ENCODE assay signal across 1 cellular context in the genomic region with DNA sequence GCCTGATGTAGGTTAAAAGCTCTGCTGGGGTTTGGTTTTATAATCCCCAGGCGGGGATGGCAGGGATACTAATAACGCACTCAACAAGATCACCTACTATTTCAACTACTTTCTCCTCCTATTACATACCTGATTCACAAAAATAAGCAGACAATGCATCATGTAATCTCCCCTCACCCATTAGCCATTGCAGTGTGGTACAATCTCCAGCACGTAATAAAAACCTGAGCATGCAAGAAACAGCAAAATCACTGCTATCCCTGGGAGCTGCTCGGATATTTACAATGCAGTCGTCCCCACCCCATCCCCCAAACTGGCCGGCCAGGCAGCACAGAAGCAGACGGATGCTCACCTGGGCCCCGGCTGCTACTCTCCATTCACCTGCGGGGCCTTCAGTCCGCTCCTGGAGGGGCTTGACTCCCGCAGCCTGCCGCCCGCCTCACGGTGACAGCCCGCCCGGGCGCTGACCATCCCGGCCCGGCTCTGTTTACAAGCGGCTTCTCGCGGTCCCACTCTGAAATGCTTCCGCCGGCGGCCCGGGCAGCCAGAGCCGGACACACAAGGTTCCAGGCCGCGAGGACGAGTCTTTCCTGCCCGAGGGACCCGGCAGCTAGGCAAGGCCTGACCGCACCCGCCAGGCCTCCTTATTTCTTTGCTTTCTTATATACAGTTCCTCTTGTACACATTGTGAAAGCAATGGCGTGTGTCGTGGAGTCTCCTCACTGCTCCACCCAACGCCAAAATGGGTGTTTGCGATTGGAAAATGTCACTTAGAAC.
A peak's percentile ranks its signal among the peaks of the same experiment; 100 is the strongest.
TF ChIP-seq lines count a peak whose summit lies in the region.

A gene with protein sequence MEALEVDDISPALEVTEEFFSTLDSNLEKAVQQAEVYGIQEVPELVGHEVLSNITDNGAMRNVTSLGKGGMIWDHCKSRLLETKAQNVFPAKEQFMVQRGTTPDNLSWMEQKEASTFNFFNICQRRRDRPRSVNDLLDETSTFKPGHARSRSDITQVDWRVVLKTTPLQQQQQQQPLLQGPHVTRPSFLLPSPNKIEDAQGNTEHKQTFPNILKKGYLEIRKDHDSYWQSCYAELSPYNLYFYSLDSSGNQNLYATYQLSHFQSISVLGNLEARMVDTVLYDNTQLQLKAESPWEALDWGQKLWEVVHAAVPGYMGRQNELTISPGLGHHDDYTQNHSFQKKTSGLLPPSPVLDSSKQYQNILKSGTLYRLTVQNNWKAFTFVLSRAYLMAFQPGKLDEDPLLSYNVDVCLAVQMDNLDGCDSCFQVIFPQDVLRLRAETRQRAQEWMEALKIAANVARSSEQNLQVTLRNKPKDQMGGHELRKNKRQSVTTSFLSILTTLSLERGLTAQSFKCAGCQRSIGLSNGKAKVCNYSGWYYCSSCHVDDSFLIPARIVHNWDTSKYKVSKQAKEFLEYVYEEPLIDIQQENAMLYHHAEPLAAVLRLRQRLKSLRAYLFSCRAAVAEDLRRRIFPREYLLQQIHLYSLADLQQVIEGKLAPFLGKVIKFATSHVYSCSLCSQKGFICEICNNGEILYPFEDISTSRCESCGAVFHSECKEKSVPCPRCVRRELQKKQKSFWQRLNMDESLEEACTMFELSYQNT (minus strand): TSS at position 491 of the 777 bp plus-strand sequence. CDS start 23,888 bp downstream, outside the sequence.

TF ChIP-seq in HepG2, 621 proteins besides CTCF, POLR2A, EP300 and RAD21 (continued from another document and continues in another):
- TF ChIP-seq, protein P1, sequence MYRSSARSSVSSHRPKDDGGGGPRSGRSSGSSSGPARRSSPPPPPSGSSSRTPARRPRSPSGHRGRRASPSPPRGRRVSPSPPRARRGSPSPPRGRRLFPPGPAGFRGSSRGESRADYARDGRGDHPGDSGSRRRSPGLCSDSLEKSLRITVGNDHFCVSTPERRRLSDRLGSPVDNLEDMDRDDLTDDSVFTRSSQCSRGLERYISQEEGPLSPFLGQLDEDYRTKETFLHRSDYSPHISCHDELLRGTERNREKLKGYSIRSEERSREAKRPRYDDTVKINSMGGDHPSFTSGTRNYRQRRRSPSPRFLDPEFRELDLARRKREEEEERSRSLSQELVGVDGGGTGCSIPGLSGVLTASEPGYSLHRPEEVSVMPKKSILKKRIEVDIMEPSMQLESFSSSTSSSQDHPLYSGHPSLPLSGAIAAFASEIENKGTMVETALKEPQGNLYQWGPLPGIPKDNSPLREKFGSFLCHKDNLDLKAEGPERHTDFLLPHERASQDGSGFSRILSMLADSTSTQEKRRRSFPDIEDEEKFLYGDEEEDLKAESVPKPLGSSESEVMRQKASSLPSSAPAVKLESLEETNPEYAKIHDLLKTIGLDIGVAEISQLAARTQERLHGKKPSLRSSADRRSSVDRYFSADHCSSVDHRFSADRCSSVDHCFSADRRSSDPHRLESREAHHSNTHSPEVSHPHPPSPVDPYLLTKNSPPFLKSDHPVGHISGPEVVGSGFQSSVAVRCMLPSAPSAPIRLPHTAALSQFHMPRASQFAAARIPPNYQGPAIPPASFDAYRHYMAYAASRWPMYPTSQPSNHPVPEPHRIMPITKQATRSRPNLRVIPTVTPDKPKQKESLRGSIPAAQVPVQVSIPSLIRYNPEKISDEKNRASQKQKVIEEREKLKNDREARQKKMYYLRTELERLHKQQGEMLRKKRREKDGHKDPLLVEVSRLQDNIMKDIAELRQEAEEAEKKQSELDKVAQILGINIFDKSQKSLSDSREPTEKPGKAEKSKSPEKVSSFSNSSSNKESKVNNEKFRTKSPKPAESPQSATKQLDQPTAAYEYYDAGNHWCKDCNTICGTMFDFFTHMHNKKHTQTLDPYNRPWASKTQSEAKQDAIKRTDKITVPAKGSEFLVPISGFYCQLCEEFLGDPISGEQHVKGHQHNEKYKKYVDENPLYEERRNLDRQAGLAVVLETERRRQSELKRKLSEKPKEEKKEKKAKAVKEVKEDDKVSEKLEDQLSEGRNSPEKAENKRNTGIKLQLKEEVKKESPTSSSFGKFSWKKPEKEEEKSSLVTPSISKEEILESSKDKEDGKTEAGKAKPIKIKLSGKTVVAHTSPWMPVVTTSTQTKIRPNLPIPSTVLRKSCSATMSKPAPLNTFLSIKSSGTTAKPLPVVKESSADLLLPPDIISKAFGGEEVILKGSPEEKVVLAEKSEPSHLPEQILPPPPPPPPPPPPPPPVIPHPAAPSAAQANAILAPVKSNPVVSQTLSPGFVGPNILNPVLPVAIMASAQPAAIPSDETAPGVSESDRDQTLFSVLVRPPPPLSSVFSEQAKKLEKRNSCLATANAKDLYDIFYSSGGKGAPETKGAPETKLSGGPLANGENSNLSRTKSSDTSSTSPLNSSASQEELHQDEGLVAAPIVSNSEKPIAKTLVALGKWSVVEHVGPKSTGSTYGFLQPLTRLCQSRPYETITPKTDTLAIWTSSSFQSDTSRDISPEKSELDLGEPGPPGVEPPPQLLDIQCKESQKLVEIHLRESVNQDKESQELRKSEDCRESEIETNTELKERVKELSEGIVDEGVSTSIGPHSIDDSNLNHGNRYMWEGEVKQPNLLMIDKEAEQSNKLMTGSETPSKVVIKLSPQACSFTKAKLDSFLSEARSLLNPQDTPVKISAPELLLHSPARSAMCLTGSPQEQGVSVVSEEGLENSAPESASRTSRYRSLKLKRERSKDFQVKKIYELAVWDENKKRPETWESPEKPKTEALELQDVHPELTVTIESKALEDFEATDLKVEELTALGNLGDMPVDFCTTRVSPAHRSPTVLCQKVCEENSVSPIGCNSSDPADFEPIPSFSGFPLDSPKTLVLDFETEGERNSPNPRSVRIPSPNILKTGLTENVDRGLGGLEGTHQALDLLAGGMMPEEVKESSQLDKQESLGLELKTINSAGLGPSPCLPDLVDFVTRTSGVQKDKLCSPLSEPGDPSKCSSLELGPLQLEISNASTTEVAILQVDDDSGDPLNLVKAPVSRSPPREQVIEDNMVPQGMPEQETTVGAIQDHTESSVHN (CRISPR knock-in tag; IDR thresholded peaks at IDR 0.05), result peak; percentile 98
- TF ChIP-seq, protein P2, sequence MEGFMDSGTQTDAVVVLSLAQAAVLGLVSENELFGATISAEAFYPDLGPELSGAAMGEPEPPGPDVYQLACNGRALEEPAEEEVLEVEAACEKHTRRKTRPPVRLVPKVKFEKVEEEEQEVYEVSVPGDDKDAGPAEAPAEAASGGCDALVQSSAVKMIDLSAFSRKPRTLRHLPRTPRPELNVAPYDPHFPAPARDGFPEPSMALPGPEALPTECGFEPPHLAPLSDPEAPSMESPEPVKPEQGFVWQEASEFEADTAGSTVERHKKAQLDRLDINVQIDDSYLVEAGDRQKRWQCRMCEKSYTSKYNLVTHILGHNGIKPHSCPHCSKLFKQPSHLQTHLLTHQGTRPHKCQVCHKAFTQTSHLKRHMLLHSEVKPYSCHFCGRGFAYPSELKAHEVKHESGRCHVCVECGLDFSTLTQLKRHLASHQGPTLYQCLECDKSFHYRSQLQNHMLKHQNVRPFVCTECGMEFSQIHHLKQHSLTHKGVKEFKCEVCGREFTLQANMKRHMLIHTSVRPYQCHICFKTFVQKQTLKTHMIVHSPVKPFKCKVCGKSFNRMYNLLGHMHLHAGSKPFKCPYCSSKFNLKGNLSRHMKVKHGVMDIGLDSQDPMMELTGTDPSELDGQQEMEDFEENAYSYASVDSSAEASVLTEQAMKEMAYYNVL (CRISPR knock-in tag; IDR thresholded peaks at IDR 0.05; ENCODE audit: borderline replicate concordance), result peak; percentile 93
- peak; percentile 60; the same call in 1 of the 2 replicates for TF ChIP-seq DR1 (CRISPR knock-in tag; IDR thresholded peaks at IDR 0.05)
- peak; percentile 66; the same call in 1 of the 2 replicates for TF ChIP-seq MAZ (IDR thresholded peaks at IDR 0.05; ENCODE audit: borderline replicate concordance, low read depth, low read length)
- peak; percentile 86 for TF ChIP-seq MAZ (CRISPR knock-in tag; IDR thresholded peaks at IDR 0.05; ENCODE audit: low read depth)
- TF ChIP-seq NFE2L2 (IDR thresholded peaks at IDR 0.05; ENCODE audit: low read length), result no peak
- TF ChIP-seq SRSF9 (IDR thresholded peaks at IDR 0.05; ENCODE audit: borderline replicate concordance, insufficient read depth, low read depth, low read length, poor library complexity, severe bottlenecking), result no peak
- no peak for TF ChIP-seq ATM (IDR thresholded peaks at IDR 0.05; ENCODE audit: borderline replicate concordance)
- TF ChIP-seq, protein P3, sequence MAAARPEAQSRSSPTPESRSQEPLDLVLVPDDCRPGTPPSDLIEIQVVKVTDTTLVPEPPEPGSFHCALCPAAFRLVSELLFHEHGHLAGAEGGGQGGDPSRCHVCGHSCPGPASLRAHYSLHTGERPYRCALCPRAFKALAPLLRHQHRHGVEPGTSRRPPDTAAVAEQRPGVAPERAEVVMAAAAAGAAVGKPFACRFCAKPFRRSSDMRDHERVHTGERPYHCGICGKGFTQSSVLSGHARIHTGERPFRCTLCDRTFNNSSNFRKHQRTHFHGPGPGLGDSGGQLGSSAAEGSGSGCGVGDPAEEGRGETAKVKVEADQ (CRISPR knock-in tag; IDR thresholded peaks at IDR 0.05; ENCODE audit: borderline replicate concordance), result peak; percentile 99
- TF ChIP-seq, protein P4, sequence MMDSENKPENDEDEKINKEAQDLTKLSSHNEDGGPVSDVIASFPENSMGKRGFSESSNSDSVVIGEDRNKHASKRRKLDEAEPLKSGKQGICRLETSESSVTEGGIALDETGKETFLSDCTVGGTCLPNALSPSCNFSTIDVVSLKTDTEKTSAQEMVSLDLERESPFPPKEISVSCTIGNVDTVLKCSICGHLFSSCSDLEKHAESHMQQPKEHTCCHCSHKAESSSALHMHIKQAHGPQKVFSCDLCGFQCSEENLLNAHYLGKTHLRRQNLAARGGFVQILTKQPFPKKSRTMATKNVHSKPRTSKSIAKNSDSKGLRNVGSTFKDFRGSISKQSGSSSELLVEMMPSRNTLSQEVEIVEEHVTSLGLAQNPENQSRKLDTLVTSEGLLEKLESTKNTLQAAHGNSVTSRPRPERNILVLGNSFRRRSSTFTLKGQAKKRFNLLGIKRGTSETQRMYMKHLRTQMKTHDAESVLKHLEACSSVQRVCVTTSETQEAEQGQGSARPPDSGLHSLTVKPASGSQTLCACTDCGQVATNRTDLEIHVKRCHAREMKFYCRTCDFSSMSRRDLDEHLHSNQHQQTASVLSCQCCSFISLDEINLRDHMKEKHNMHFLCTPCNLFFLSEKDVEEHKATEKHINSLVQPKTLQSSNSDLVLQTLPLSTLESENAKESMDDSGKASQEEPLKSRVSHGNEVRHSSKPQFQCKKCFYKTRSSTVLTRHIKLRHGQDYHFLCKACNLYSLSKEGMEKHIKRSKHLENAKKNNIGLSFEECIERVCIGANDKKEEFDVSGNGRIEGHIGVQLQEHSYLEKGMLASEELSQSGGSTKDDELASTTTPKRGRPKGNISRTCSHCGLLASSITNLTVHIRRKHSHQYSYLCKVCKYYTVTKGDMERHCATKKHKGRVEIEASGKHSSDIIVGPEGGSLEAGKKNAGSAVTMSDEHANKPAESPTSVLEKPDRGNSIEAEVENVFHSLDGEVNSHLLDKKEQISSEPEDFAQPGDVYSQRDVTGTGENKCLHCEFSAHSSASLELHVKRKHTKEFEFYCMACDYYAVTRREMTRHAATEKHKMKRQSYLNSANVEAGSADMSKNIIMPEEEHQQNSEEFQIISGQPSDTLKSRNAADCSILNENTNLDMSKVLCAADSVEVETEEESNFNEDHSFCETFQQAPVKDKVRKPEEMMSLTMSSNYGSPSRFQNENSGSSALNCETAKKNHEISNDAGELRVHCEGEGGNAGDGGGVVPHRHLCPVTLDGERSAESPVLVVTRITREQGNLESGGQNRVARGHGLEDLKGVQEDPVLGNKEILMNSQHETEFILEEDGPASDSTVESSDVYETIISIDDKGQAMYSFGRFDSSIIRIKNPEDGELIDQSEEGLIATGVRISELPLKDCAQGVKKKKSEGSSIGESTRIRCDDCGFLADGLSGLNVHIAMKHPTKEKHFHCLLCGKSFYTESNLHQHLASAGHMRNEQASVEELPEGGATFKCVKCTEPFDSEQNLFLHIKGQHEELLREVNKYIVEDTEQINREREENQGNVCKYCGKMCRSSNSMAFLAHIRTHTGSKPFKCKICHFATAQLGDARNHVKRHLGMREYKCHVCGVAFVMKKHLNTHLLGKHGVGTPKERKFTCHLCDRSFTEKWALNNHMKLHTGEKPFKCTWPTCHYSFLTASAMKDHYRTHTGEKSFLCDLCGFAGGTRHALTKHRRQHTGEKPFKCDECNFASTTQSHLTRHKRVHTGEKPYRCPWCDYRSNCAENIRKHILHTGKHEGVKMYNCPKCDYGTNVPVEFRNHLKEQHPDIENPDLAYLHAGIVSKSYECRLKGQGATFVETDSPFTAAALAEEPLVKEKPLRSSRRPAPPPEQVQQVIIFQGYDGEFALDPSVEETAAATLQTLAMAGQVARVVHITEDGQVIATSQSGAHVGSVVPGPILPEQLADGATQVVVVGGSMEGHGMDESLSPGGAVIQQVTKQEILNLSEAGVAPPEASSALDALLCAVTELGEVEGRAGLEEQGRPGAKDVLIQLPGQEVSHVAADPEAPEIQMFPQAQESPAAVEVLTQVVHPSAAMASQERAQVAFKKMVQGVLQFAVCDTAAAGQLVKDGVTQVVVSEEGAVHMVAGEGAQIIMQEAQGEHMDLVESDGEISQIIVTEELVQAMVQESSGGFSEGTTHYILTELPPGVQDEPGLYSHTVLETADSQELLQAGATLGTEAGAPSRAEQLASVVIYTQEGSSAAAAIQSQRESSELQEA (CRISPR knock-in tag; IDR thresholded peaks at IDR 0.05; ENCODE audit: not compliant biosample characterization), result peak; percentile 92
- 0 out of 2 replicates have a peak, but pooled peaks have one; percentile 39 for TF ChIP-seq ONECUT2 (CRISPR knock-in tag; IDR thresholded peaks at IDR 0.05)
- peak; percentile 99 for TF ChIP-seq ZNF572 (CRISPR knock-in tag; IDR thresholded peaks at IDR 0.05)
- peak; percentile 98 for TF ChIP-seq ZSCAN31 (CRISPR knock-in tag; IDR thresholded peaks at IDR 0.05; ENCODE audit: low read depth)
- TF ChIP-seq ZSCAN20 (CRISPR knock-in tag; IDR thresholded peaks at IDR 0.05; ENCODE audit: borderline replicate concordance), result peak; percentile 83; the same call in 1 of the 2 replicates
- TF ChIP-seq ZNF143 (CRISPR knock-in tag; IDR thresholded peaks at IDR 0.05), result peak; percentile 67
- TF ChIP-seq TBL1XR1 (IDR thresholded peaks at IDR 0.05; ENCODE audit: borderline replicate concordance, low read length, partially characterized antibody), result peak; percentile 90
- peak; percentile 97; the same call in 1 of the 2 replicates for TF ChIP-seq ZNF839 (CRISPR knock-in tag; IDR thresholded peaks at IDR 0.05; ENCODE audit: borderline replicate concordance)
- peak; percentile 100 for TF ChIP-seq KMT2A (CRISPR knock-in tag; IDR thresholded peaks at IDR 0.05)
- TF ChIP-seq RBAK (CRISPR knock-in tag; IDR thresholded peaks at IDR 0.05), result peak; percentile 86
- TF ChIP-seq NR3C1 (CRISPR knock-in tag; IDR thresholded peaks at IDR 0.05), result no peak; the same call in 1 of the 2 replicates
- TF ChIP-seq MBNL3 (CRISPR knock-in tag; conservative IDR thresholded peaks at IDR 0.05), result no peak
- peak; percentile 99 for TF ChIP-seq ZNF547 (CRISPR knock-in tag; IDR thresholded peaks at IDR 0.05)
- TF ChIP-seq THAP11 (CRISPR knock-in tag; IDR thresholded peaks at IDR 0.05), result peak; percentile 94
